In genomic region chr16:46690281-46691178, GRCh38 we compare ENCODE assay signal across 8 cellular contexts. TPM values are rescaled to one million over a fixed set of nuclear protein-coding genes. Genes with fewer than 3 reads are reported as not detected.
DNase-seq lines count a peak whose midpoint lies in the region; ATAC-seq, FAIRE-seq and TF ChIP-seq lines count a peak whose summit lies in the region.

No MANE protein-coding gene starts in this region.

- no peaks in the 10 kb centered on the region; a peak in 1 of 5 replicates for H3K27me3 ChIP-seq in HepG2 (ENCODE audit: control insufficient read depth in 1 of 2, insufficient read depth in 2 of 2, low read length in 2 of 2)

- H3K9ac ChIP-seq in HepG2 (ENCODE audit: insufficient read depth, low read depth, low read length), result peak overlapping the region; percentile 87

- no peak for TF ChIP-seq EP300 in A549 (IDR thresholded peaks at IDR 0.05)
- TF ChIP-seq EP300 in HepG2 (IDR thresholded peaks at IDR 0.05; ENCODE audit: low read depth in 2 of 2, low read length in 2 of 2), result no peak; a peak in 1 of 4 replicates
- TF ChIP-seq EP300 in HepG2 (CRISPR knock-in tag; IDR thresholded peaks at IDR 0.05; ENCODE audit: borderline replicate concordance), result no peak

- intact Hi-C loops in HepG2 (cut with micrococcal nuclease; ENCODE audit: unreplicated experiment), result loop anchor here (10.0 kb wide), 1 partner anchor 224 kb away; no protein-coding TSS in a partner anchor

- H3K4me3 Mint-ChIP-seq in activated T-cell treated with anti-CD3 and anti-CD28 coated beads, Interleukin-2, amount 50 U/mL, for 72 hours, result no peak overlapping the region

- H2AFZ ChIP-seq in HepG2 (ENCODE audit: low read length), result peak overlapping the region; percentile 21

- no peaks in the 10 kb centered on the region for H3K9me3 ChIP-seq in A549
- H3K9me3 ChIP-seq in HepG2 (ENCODE audit: low read length), result no peaks in the 10 kb centered on the region

- H3K36me3 Mint-ChIP-seq in activated T-cell treated with anti-CD3 and anti-CD28 coated beads, Interleukin-2, amount 50 U/mL, for 72 hours (ENCODE audit: insufficient read depth in 2 of 2), result peaks cover 9 to 28% of the 10 kb centered on the region in 2 donors

- peak overlapping the region; percentile 97 for H3K4me2 ChIP-seq in A549
- H3K4me2 ChIP-seq in HepG2 (ENCODE audit: low read depth, low read length), result peak overlapping the region; percentile 83

- H3K4me1 ChIP-seq in A549 (peaks cover 35% of the 10 kb centered on the region), HepG2 (ENCODE audit: insufficient read depth, low read length) (peaks cover 55% of the 10 kb centered on the region)

- H4K20me1 ChIP-seq in HepG2 (ENCODE audit: insufficient read depth, low read length), result peaks cover 30% of the 10 kb centered on the region

- peaks cover 37% of the 10 kb centered on the region for H3K4me1 Mint-ChIP-seq in activated T-cell treated with anti-CD3 and anti-CD28 coated beads, Interleukin-2, amount 50 U/mL, for 72 hours (ENCODE audit: low read depth)

- no TSS peak for BruUV-seq in HepG2 (replicated peaks; lab: Mats Ljungman, UMichigan)

- no peak overlapping the region for H3K27ac Mint-ChIP-seq in activated T-cell treated with anti-CD3 and anti-CD28 coated beads, Interleukin-2, amount 50 U/mL, for 72 hours

- in situ Hi-C loops in astrocyte of the spinal cord (cut with HindIII; ENCODE audit: low sequenced_read_pairs) (no loop called here), HepG2 (cut with HindIII; ENCODE audit: extremely low pct_ligation_motif_present, low pct_unique_long_range_greater_than_20kb) (no loop called here)

- no peak for TF ChIP-seq POLR2A in A549 (IDR thresholded peaks at IDR 0.05; ENCODE audit: low read length)
- TF ChIP-seq POLR2A in HepG2 (IDR thresholded peaks at IDR 0.05; ENCODE audit: insufficient read depth in 1 of 2, low read depth in 2 of 2, low read length in 2 of 2), result peak; percentile 44 to 71; a peak in 3 of 4 replicates

- FAIRE-seq in A549 (lab: Jason Lieb, UNC), result no peak
- FAIRE-seq in HepG2 (lab: Jason Lieb, UNC), result peak; percentile 81

- H3K27me3 Mint-ChIP-seq in activated T-cell treated with anti-CD3 and anti-CD28 coated beads, Interleukin-2, amount 50 U/mL, for 72 hours (ENCODE audit: low read depth), result no peaks in the 10 kb centered on the region

- no peak for ATAC-seq in A549
- peak; percentile 16 for ATAC-seq in HepG2
- no peak for ATAC-seq in activated T-cell treated with anti-CD3 and anti-CD28 coated beads, Interleukin-2, amount 50 U/mL, for 72 hours (replicated peaks in 1 of 2)

- 0 out of 3 replicates have a peak, but pooled peaks have one; percentile 12 for TF ChIP-seq CTCF in A549 (IDR thresholded peaks at IDR 0.05)
- no peak for TF ChIP-seq CTCF in HFF-Myc (IDR thresholded peaks at IDR 0.05; ENCODE audit: low read depth, low read length, missing control alignments)
- no peak for TF ChIP-seq CTCF in astrocyte of the spinal cord (IDR thresholded peaks at IDR 0.05; ENCODE audit: low read depth, low read length)
- no peak for TF ChIP-seq CTCF in HepG2 (CRISPR knock-in tag; IDR thresholded peaks at IDR 0.05)

- H3K79me2 ChIP-seq in HepG2 (ENCODE audit: insufficient read depth, low read length), result peaks cover 55% of the 10 kb centered on the region

- POLR2A ChIA-PET in A549 (lab: Yijun Ruan, JAX), result interaction anchor here (0.6 kb wide), 1 partner anchor 139 kb away, joined by 4 read pairs; no protein-coding TSS in a partner anchor
- POLR2A ChIA-PET in HepG2 (lab: Yijun Ruan, JAX), result interaction anchor here (0.6 to 2.8 kb wide), 4 partner anchors 12 to 99 kb away, joined by 3 to 14 read pairs (median 6); no protein-coding TSS in a partner anchor

- peak overlapping the region; percentile 92 to 93 for H3K27ac ChIP-seq in A549
- peak overlapping the region; percentile 89 for H3K27ac ChIP-seq in HepG2 (ENCODE audit: extremely low read length, insufficient read depth, low read length)

- H3K4me3 ChIP-seq in A549 (peak overlapping the region; percentile 58), HFF-Myc (replicated peaks; ENCODE audit: low read depth, low read length) (peak overlapping the region; percentile 74), astrocyte of the spinal cord (ENCODE audit: low read depth, low read length) (peak overlapping the region; percentile 95), HepG2 (replicated peaks in 1 of 3; ENCODE audit: insufficient read depth in 1 of 3, low read depth in 2 of 3, low read length in 3 of 3) (peak overlapping the region; percentile 85 to 96 (median 92))

- 19% methylated on average over 21 of the region's 21 CpGs for WGBS in A549 (ENCODE audit: missing lambda C conversion rate)
- under 1% methylated on average over 21 of the region's 21 CpGs for WGBS in HepG2 (ENCODE audit: low lambda C conversion rate)

- TF ChIP-seq RAD21 in A549 (conservative IDR thresholded peaks at IDR 0.05 in 1 of 2, IDR thresholded peaks at IDR 0.05 in 1 of 2) (no peak), HepG2 (CRISPR knock-in tag; IDR thresholded peaks at IDR 0.05) (no peak)

- CTCF ChIA-PET in A549 (lab: Yijun Ruan, JAX) (interaction anchor here (0.7 to 2.5 kb wide), 8 partner anchors 9 to 111 kb away, joined by 3 to 8 read pairs (median 3); no protein-coding TSS in a partner anchor), HepG2 (lab: Yijun Ruan, JAX; ENCODE audit: low intra/inter-chr PET ratio, low total read pairs) (interaction anchor here (1.2 kb wide), 1 partner anchor 18 kb away, joined by 6 read pairs; no protein-coding TSS in a partner anchor)

- H3K36me3 ChIP-seq in HepG2 (replicated peaks in 1 of 2; ENCODE audit: control insufficient read depth in 1 of 2, insufficient read depth in 2 of 2, low read length in 2 of 2), result peaks cover 0 to 15% of the 10 kb centered on the region in 2 experiments; a peak in 2 of 5 replicates

- DNase-seq in A549 (ENCODE audit: low read depth in 1 of 2, low spot score in 1 of 2) (no peak), HFF-Myc (ENCODE audit: extremely low read depth, low read depth) (no peak), astrocyte of the spinal cord (ENCODE audit: low read depth, low spot score) (peak; percentile 23), HepG2 (ENCODE audit: low spot score) (peak; percentile 79), germinal center (ENCODE audit: low spot score) (no peak), 8988T (no peak), NCI-H510A (lab: John Stamatoyannopoulos, UW) (no peak)
- no peak for DNase-seq in activated T-cell treated with anti-CD3 and anti-CD28 coated beads, Interleukin-2, amount 50 U/mL, for 72 hours

- H3K9me3 Mint-ChIP-seq in activated T-cell treated with anti-CD3 and anti-CD28 coated beads, Interleukin-2, amount 50 U/mL, for 72 hours, result no peaks in the 10 kb centered on the region

RNA-seq across cellular contexts. Expression of gene ORC6, which starts 1.1 kb away (rescaled TPM):
- 27.7 and 35.0 TPM in 2 replicates for polyA plus RNA-seq in A549 (2011; rRNA removed)
- polyA plus RNA-seq in A549 (2012; cell fraction: cytosol; rRNA removed), result 37.3 and 38.8 TPM in 2 replicates
- polyA plus RNA-seq in A549 (2012; cell fraction: nucleus; rRNA removed), result 21.9 and 38.2 TPM in 2 replicates
- 44.5 to 48.8 TPM (median 46.5 TPM) in 3 replicates for polyA plus RNA-seq in A549 (2017; fragmentation: RNase III; extraction: RNeasy Plus Mini Kit Qiagen cat#74134 plus additional on column Dnase treatment)
- polyA minus RNA-seq in A549 (2011; rRNA and poly(A)+ RNA removed), result 5.2 and 6.4 TPM in 2 replicates
- 57.3 and 69.8 TPM in 2 replicates for total RNA-seq in HepG2 (2016; rRNA removed; fragmentation: Illumina TruSeq; extraction: Trizol)
- 18.7 and 20.4 TPM in 2 replicates for total RNA-seq in HepG2 (2016; cell fraction: cytosol; rRNA removed; fragmentation: Illumina TruSeq; extraction: Trizol; ENCODE audit: low read depth)
- 62.2 and 74.8 TPM in 2 replicates for total RNA-seq in HepG2 (2016; cell fraction: insoluble cytoplasmic fraction; rRNA removed; fragmentation: Illumina TruSeq; extraction: Trizol)
- total RNA-seq in HepG2 (2016; cell fraction: membrane; rRNA removed; fragmentation: Illumina TruSeq; extraction: Trizol), result 36.9 and 38.7 TPM in 2 replicates
- total RNA-seq in HepG2 (2016; cell fraction: nucleus; rRNA removed; fragmentation: Illumina TruSeq; extraction: Trizol), result 60.3 and 79.3 TPM in 2 replicates
- 22.9 and 34.2 TPM in 2 replicates for polyA plus RNA-seq in HepG2 (2011; rRNA removed)
- polyA plus RNA-seq in HepG2 (2011; cell fraction: cytosol; rRNA removed), result 15.1 and 17.5 TPM in 2 replicates
- 19.4 and 21.6 TPM in 2 replicates for polyA plus RNA-seq in HepG2 (2011; cell fraction: nucleus; rRNA removed)
- 14.8 and 25.0 TPM in 2 replicates for polyA plus RNA-seq in HepG2 (2012)
- 9.2 and 9.5 TPM in 2 replicates for polyA plus RNA-seq in HepG2 (2016; cell fraction: cytosol; fragmentation: Illumina TruSeq; extraction: Trizol; ENCODE audit: low read depth)
- 52.3 and 58.4 TPM in 2 replicates for polyA plus RNA-seq in HepG2 (2016; cell fraction: insoluble cytoplasmic fraction; fragmentation: Illumina TruSeq; extraction: Trizol; ENCODE audit: low read depth)
- 16.8 and 18.0 TPM in 2 replicates for polyA plus RNA-seq in HepG2 (2016; cell fraction: membrane; fragmentation: Illumina TruSeq; extraction: Trizol; ENCODE audit: low read depth)
- polyA plus RNA-seq in HepG2 (2016; cell fraction: nucleus; fragmentation: Illumina TruSeq; extraction: Trizol; ENCODE audit: insufficient read depth, low read depth), result 173 and 174 TPM in 2 replicates
- polyA minus RNA-seq in HepG2 (2011; rRNA and poly(A)+ RNA removed; ENCODE audit: low replicate concordance), result 10.3 and 14.8 TPM in 2 replicates
- 5.6 and 8.0 TPM in 2 replicates for polyA minus RNA-seq in HepG2 (2011; cell fraction: cytosol; rRNA and poly(A)+ RNA removed)
- polyA minus RNA-seq in HepG2 (2011; cell fraction: nucleus; rRNA and poly(A)+ RNA removed), result 32.9 and 42.1 TPM in 2 replicates
- total RNA-seq in activated T-cell treated with anti-CD3 and anti-CD28 coated beads, Interleukin-2, amount 50 U/mL, for 72 hours, result 10 to 100 TPM; 48.0 to 57.2 TPM

RNA-seq across cellular contexts. Expression of gene VPS35, which starts 1.6 kb away (rescaled TPM):
- 67.2 and 85.5 TPM in 2 replicates for polyA plus RNA-seq in A549 (2011; rRNA removed)
- 18.4 and 20.6 TPM in 2 replicates for polyA plus RNA-seq in A549 (2012; cell fraction: cytosol; rRNA removed)
- polyA plus RNA-seq in A549 (2012; cell fraction: nucleus; rRNA removed), result 10.2 and 15.8 TPM in 2 replicates
- 82.3 to 92.1 TPM (median 83.0 TPM) in 3 replicates for polyA plus RNA-seq in A549 (2017; fragmentation: RNase III; extraction: RNeasy Plus Mini Kit Qiagen cat#74134 plus additional on column Dnase treatment)
- polyA minus RNA-seq in A549 (2011; rRNA and poly(A)+ RNA removed), result 31.5 and 34.6 TPM in 2 replicates
- 136 and 197 TPM in 2 replicates for total RNA-seq in HepG2 (2016; rRNA removed; fragmentation: Illumina TruSeq; extraction: Trizol)
- 31.6 and 39.1 TPM in 2 replicates for total RNA-seq in HepG2 (2016; cell fraction: cytosol; rRNA removed; fragmentation: Illumina TruSeq; extraction: Trizol; ENCODE audit: low read depth)
- 132 and 204 TPM in 2 replicates for total RNA-seq in HepG2 (2016; cell fraction: insoluble cytoplasmic fraction; rRNA removed; fragmentation: Illumina TruSeq; extraction: Trizol)
- 40.5 and 42.9 TPM in 2 replicates for total RNA-seq in HepG2 (2016; cell fraction: membrane; rRNA removed; fragmentation: Illumina TruSeq; extraction: Trizol)
- total RNA-seq in HepG2 (2016; cell fraction: nucleus; rRNA removed; fragmentation: Illumina TruSeq; extraction: Trizol), result 108 and 116 TPM in 2 replicates
- 26.9 and 30.7 TPM in 2 replicates for polyA plus RNA-seq in HepG2 (2011; rRNA removed)
- 14.6 and 21.2 TPM in 2 replicates for polyA plus RNA-seq in HepG2 (2011; cell fraction: cytosol; rRNA removed)
- 12.1 and 14.6 TPM in 2 replicates for polyA plus RNA-seq in HepG2 (2011; cell fraction: nucleus; rRNA removed)
- polyA plus RNA-seq in HepG2 (2012), result 95.6 and 104 TPM in 2 replicates
- 6.1 and 6.6 TPM in 2 replicates for polyA plus RNA-seq in HepG2 (2016; cell fraction: cytosol; fragmentation: Illumina TruSeq; extraction: Trizol; ENCODE audit: low read depth)
- polyA plus RNA-seq in HepG2 (2016; cell fraction: insoluble cytoplasmic fraction; fragmentation: Illumina TruSeq; extraction: Trizol; ENCODE audit: low read depth), result 120 and 134 TPM in 2 replicates
- polyA plus RNA-seq in HepG2 (2016; cell fraction: membrane; fragmentation: Illumina TruSeq; extraction: Trizol; ENCODE audit: low read depth), result 14.1 and 15.6 TPM in 2 replicates
- polyA plus RNA-seq in HepG2 (2016; cell fraction: nucleus; fragmentation: Illumina TruSeq; extraction: Trizol; ENCODE audit: insufficient read depth, low read depth), result 58.6 and 58.8 TPM in 2 replicates
- 26.4 and 36.7 TPM in 2 replicates for polyA minus RNA-seq in HepG2 (2011; rRNA and poly(A)+ RNA removed; ENCODE audit: low replicate concordance)
- 52.8 and 77.3 TPM in 2 replicates for polyA minus RNA-seq in HepG2 (2011; cell fraction: cytosol; rRNA and poly(A)+ RNA removed)
- polyA minus RNA-seq in HepG2 (2011; cell fraction: nucleus; rRNA and poly(A)+ RNA removed), result 140 and 161 TPM in 2 replicates
- 10 to 100 TPM; 68.0 to 77.4 TPM for total RNA-seq in activated T-cell treated with anti-CD3 and anti-CD28 coated beads, Interleukin-2, amount 50 U/mL, for 72 hours

RNA-seq across cellular contexts. Expression of gene MYLK3, which starts 57.6 kb away (rescaled TPM):
- polyA plus RNA-seq in A549 (2011; rRNA removed), result 0.15 and 0.16 TPM in 2 replicates
- 0.03 and 0.05 TPM in 2 replicates for polyA plus RNA-seq in A549 (2012; cell fraction: cytosol; rRNA removed)
- 0.06 and 0.08 TPM in 2 replicates for polyA plus RNA-seq in A549 (2012; cell fraction: nucleus; rRNA removed)
- polyA plus RNA-seq in A549 (2017; fragmentation: RNase III; extraction: RNeasy Plus Mini Kit Qiagen cat#74134 plus additional on column Dnase treatment), result 0.05 to 0.07 TPM (median 0.05 TPM) in 3 replicates
- 0.04 and 0.39 TPM in 2 replicates for polyA minus RNA-seq in A549 (2011; rRNA and poly(A)+ RNA removed)
- 0.13 and 0.18 TPM in 2 replicates for total RNA-seq in HepG2 (2016; rRNA removed; fragmentation: Illumina TruSeq; extraction: Trizol)
- not detected in 2 replicates for total RNA-seq in HepG2 (2016; cell fraction: cytosol; rRNA removed; fragmentation: Illumina TruSeq; extraction: Trizol; ENCODE audit: low read depth)
- total RNA-seq in HepG2 (2016; cell fraction: insoluble cytoplasmic fraction; rRNA removed; fragmentation: Illumina TruSeq; extraction: Trizol), result 0.11 and 0.27 TPM in 2 replicates
- 0.03 and 0.19 TPM in 2 replicates for total RNA-seq in HepG2 (2016; cell fraction: membrane; rRNA removed; fragmentation: Illumina TruSeq; extraction: Trizol)
- total RNA-seq in HepG2 (2016; cell fraction: nucleus; rRNA removed; fragmentation: Illumina TruSeq; extraction: Trizol), result 0.44 and 0.47 TPM in 2 replicates
- 0.04 TPM in 2 replicates for polyA plus RNA-seq in HepG2 (2011; rRNA removed)
- 0.01 and 0.05 TPM in 2 replicates for polyA plus RNA-seq in HepG2 (2011; cell fraction: cytosol; rRNA removed)
- polyA plus RNA-seq in HepG2 (2011; cell fraction: nucleus; rRNA removed), result 0.07 and 0.08 TPM in 2 replicates
- polyA plus RNA-seq in HepG2 (2012), result 0.01 and 0.11 TPM in 2 replicates
- 0.01 TPM in 1 of 2 replicates, not detected in the other for polyA plus RNA-seq in HepG2 (2016; cell fraction: cytosol; fragmentation: Illumina TruSeq; extraction: Trizol; ENCODE audit: low read depth)
- polyA plus RNA-seq in HepG2 (2016; cell fraction: insoluble cytoplasmic fraction; fragmentation: Illumina TruSeq; extraction: Trizol; ENCODE audit: low read depth), result 0.04 and 0.07 TPM in 2 replicates
- 0.15 TPM in 1 of 2 replicates, not detected in the other for polyA plus RNA-seq in HepG2 (2016; cell fraction: membrane; fragmentation: Illumina TruSeq; extraction: Trizol; ENCODE audit: low read depth)
- polyA plus RNA-seq in HepG2 (2016; cell fraction: nucleus; fragmentation: Illumina TruSeq; extraction: Trizol; ENCODE audit: insufficient read depth, low read depth), result not detected in 2 replicates
- polyA minus RNA-seq in HepG2 (2011; rRNA and poly(A)+ RNA removed; ENCODE audit: low replicate concordance), result 1.0 and 2.2 TPM in 2 replicates
- not detected in 2 replicates for polyA minus RNA-seq in HepG2 (2011; cell fraction: cytosol; rRNA and poly(A)+ RNA removed)
- 0.99 and 1.0 TPM in 2 replicates for polyA minus RNA-seq in HepG2 (2011; cell fraction: nucleus; rRNA and poly(A)+ RNA removed)
- total RNA-seq in activated T-cell treated with anti-CD3 and anti-CD28 coated beads, Interleukin-2, amount 50 U/mL, for 72 hours, result 1 to 10 TPM in 1 of 2 donors, under 1 TPM in 1; 0.81 to 1.7 TPM

Comparison
In these comparisons a context has a peak if more than half of its experiments do, and no peak if none do; other contexts are left out.
1. DNase-seq: peak in astrocyte of the spinal cord (single experiment) and HepG2 (single experiment); none in A549 (0 of 2), HFF-Myc (single experiment), germinal center (single experiment), activated T-cell treated with anti-CD3 and anti-CD28 coated beads, Interleukin-2, amount 50 U/mL, for 72 hours (0 of 2), 8988T (single experiment) and NCI-H510A (single experiment).
2. Of the 38 proteins assayed by ChIP-seq in both HepG2 and A549: peak only in HepG2: BCL3, BHLHE40, CEBPB, CHD2, ESRRA, FOSL2 and 5 more; only in A549: CTCF; in both: none; in neither: 24; mixed calls (peak in some experiments, not most) for 2.
3. Peak in every context shown above with its lines, with median percentiles within 50 percentile points of each other: H3K4me3 ChIP-seq.